ENCODE assay signal across 23 cellular contexts in the genomic region with DNA sequence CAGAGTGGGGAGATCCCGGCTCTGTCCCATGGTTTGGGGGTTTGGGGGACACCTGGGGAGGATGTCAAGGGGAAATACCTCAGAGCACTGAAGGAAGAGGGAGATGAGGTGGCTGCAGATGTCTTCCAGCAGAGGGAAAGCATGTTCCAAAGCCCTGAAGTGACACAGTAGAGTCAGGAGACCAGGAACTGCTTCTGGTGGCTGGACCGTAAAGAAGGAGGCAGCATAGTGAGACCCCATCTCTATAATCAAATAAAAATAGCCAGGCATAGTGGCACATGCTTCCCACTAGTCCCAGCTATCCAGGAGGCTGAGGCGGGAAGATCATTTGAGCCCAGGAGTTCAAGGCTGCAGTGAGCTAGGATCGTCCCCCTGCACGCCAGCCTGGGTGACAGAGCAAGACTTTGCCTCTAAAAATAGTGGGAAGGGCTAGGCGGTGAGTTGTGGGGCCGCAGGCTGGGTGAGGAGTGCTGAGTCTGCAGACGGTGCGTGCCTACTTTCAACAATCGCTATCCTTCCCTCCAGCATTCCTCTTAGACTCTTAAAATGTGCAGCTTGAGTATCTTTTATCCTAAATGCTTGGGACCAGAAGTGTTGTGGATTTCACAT. TPM values are rescaled to one million over a fixed set of nuclear protein-coding genes. Genes with fewer than 3 reads are reported as not detected.
A peak's percentile ranks its signal among the peaks of the same experiment; 100 is the strongest.
DNase-seq lines count a peak whose midpoint lies in the region; ATAC-seq, FAIRE-seq and TF ChIP-seq lines count a peak whose summit lies in the region.
"Had no signal": no experiment of that assay in that cellular context is flagged by ENCODE, and none has a peak within 500 bp of the region (broad histone marks: within the 10 kb centered on the region; RNA-seq: fewer than 3 reads in every experiment).

No MANE protein-coding gene starts in this region.

- no TSS peak for BruUV-seq in HepG2 (replicated peaks; lab: Mats Ljungman, UMichigan)

- H3K27ac Mint-ChIP-seq in nephron, result peak overlapping the region; percentile 87 to 93 (median 87)
- H3K27ac Mint-ChIP-seq: CD8-positive, alpha-beta T cell; HFFc6 had no signal

- H3K27ac ChIP-seq in HepG2 (ENCODE audit: extremely low read length, insufficient read depth, low read length) (no peak overlapping the region), right lobe of liver (no peak overlapping the region), substantia nigra (ENCODE audit: low read depth, low read length, poor library complexity, severe bottlenecking) (no peak overlapping the region), tibial nerve (no peak overlapping the region)

- H3K4me3 ChIP-seq in HepG2 (replicated peaks in 1 of 3; ENCODE audit: insufficient read depth in 1 of 3, low read depth in 2 of 3, low read length in 3 of 3), result peak overlapping the region in 1 of 3 experiments; percentile 53; a peak in 1 of 6 replicates
- no peak overlapping the region for H3K4me3 ChIP-seq in right lobe of liver
- H3K4me3 ChIP-seq in bronchial epithelial cell (ENCODE audit: low read depth, low read length), result no peak overlapping the region
- H3K4me3 ChIP-seq in tibial nerve, result no peak overlapping the region

- no peaks in the 10 kb centered on the region for H4K20me1 ChIP-seq in HepG2 (ENCODE audit: insufficient read depth, low read length)

- peaks cover 28% of the 10 kb centered on the region for H3K27me3 Mint-ChIP-seq in nephron (ENCODE audit: low read depth)

- TF ChIP-seq POLR2A in HepG2 (IDR thresholded peaks at IDR 0.05; ENCODE audit: insufficient read depth in 1 of 2, low read depth in 2 of 2, low read length in 2 of 2) (no peak), right lobe of liver (IDR thresholded peaks at IDR 0.05) (no peak), tibial nerve (IDR thresholded peaks at IDR 0.05) (no peak)

- 4% methylated on average over 10 of the region's 10 CpGs for WGBS in HepG2 (ENCODE audit: low lambda C conversion rate)
- WGBS in right lobe of liver (ENCODE audit: insufficient coverage, low coverage, low lambda C conversion rate, missing lambda C conversion rate), result 66% methylated on average over 3 of the region's 10 CpGs
- WGBS in tibial nerve, 2 donors, result 74 to 81% methylated on average over 10 of the region's 10 CpGs

- TF ChIP-seq EP300 in HepG2 (IDR thresholded peaks at IDR 0.05; ENCODE audit: low read depth in 2 of 2, low read length in 2 of 2) (no peak), HepG2 (CRISPR knock-in tag; IDR thresholded peaks at IDR 0.05; ENCODE audit: borderline replicate concordance) (no peak), tibial nerve (IDR thresholded peaks at IDR 0.05) (no peak)

- TF ChIP-seq RAD21 in HepG2 (CRISPR knock-in tag; IDR thresholded peaks at IDR 0.05), result no peak

- H3K9me3 ChIP-seq in HepG2 (ENCODE audit: low read length), result no peaks in the 10 kb centered on the region
- H3K9me3 ChIP-seq in right lobe of liver, result no peaks in the 10 kb centered on the region
- H3K9me3 ChIP-seq in tibial nerve, result no peaks in the 10 kb centered on the region

- H3K4me2 ChIP-seq in HepG2 (ENCODE audit: low read depth, low read length), result peak overlapping the region; percentile 78

- H3K4me3 Mint-ChIP-seq in nephron, result peak overlapping the region in 2 of 3 experiments; percentile 60 to 65
- H3K4me3 Mint-ChIP-seq: CD8-positive, alpha-beta T cell; HFFc6 had no signal

- H3K4me1 Mint-ChIP-seq in nephron, result peaks cover 49% of the 10 kb centered on the region

- peak; percentile 68 for ATAC-seq in HepG2
- ATAC-seq in right lobe of liver, result no peak
- ATAC-seq in GM18873 (IDR thresholded peaks at IDR 0.05; ENCODE audit: low FRiP score, unreplicated experiment), result no peak
- ATAC-seq: CD8-positive, alpha-beta T cell had no signal

- no peak overlapping the region for H2AFZ ChIP-seq in HepG2 (ENCODE audit: low read length)

- H3K27me3 ChIP-seq in HepG2 (ENCODE audit: control insufficient read depth in 1 of 2, insufficient read depth in 2 of 2, low read length in 2 of 2), result peaks cover 0 to 12% of the 10 kb centered on the region in 2 experiments; a peak in 3 of 5 replicates
- H3K27me3 ChIP-seq in right lobe of liver, result no peaks in the 10 kb centered on the region
- H3K27me3 ChIP-seq in bronchial epithelial cell (ENCODE audit: control insufficient read depth, insufficient read depth, low read length), result no peaks in the 10 kb centered on the region
- H3K27me3 ChIP-seq in tibial nerve, result no peaks in the 10 kb centered on the region

- H3K36me3 Mint-ChIP-seq in nephron (ENCODE audit: low read depth), result no peaks in the 10 kb centered on the region
- H3K36me3 Mint-ChIP-seq: CD8-positive, alpha-beta T cell had no signal

- H3K4me1 ChIP-seq in HepG2 (ENCODE audit: insufficient read depth, low read length), result peaks cover 69% of the 10 kb centered on the region
- no peaks in the 10 kb centered on the region for H3K4me1 ChIP-seq in right lobe of liver
- H3K4me1 ChIP-seq in tibial nerve, result peaks cover 0 to 11% (median 3%) of the 10 kb centered on the region in 4 donors

- POLR2A ChIA-PET in HepG2 (lab: Yijun Ruan, JAX), result interaction anchor here (1.7 kb wide), 2 partner anchors 20 to 28 kb away, joined by 9 to 11 read pairs; no protein-coding TSS in a partner anchor

- CTCF ChIA-PET in HepG2 (lab: Yijun Ruan, JAX; ENCODE audit: low intra/inter-chr PET ratio, low total read pairs), result no interaction called here

- H3K9me3 Mint-ChIP-seq in nephron, result no peaks in the 10 kb centered on the region
- H3K9me3 Mint-ChIP-seq: CD8-positive, alpha-beta T cell; HFFc6 had no signal

- peak; percentile 17 for DNase-seq in HepG2 (ENCODE audit: low spot score)
- no peak for DNase-seq in right lobe of liver
- DNase-seq in bronchial epithelial cell (ENCODE audit: low read depth), result no peak
- no peak for DNase-seq in substantia nigra (lab: John Stamatoyannopoulos, UW)
- DNase-seq in GM03348 (ENCODE audit: low spot score), result no peak
- DNase-seq in tibial nerve (ENCODE audit: low spot score in 2 of 2), result no peak
- DNase-seq: 8988T; C1 segment of cervical spinal cord; Calu3; CD8-positive, alpha-beta T cell; DMS153; H7; HFFc6; KBM-7; MV-4-11; NCI-H1105 treated with DMSO at 0.1 percent for 48 hours; NCI-H524 treated with DMSO at 0.1 percent for 48 hours; SHP77; SW 1271 had no signal

- no peaks in the 10 kb centered on the region for H3K79me2 ChIP-seq in HepG2 (ENCODE audit: insufficient read depth, low read length)

- FAIRE-seq in HepG2 (lab: Jason Lieb, UNC), result no peak
- peak; percentile 58 for FAIRE-seq in bronchial epithelial cell (lab: Jason Lieb, UNC)
- FAIRE-seq: G401.6, GM18507 had no signal

- in situ Hi-C loops in HepG2 (cut with HindIII; ENCODE audit: extremely low pct_ligation_motif_present, low pct_unique_long_range_greater_than_20kb), result loop anchor here (10.0 kb wide), 1 partner anchor 153 kb away; no protein-coding TSS in a partner anchor

- H3K36me3 ChIP-seq in HepG2 (replicated peaks in 1 of 2; ENCODE audit: control insufficient read depth in 1 of 2, insufficient read depth in 2 of 2, low read length in 2 of 2), result no peaks in the 10 kb centered on the region
- no peaks in the 10 kb centered on the region for H3K36me3 ChIP-seq in right lobe of liver
- no peaks in the 10 kb centered on the region for H3K36me3 ChIP-seq in bronchial epithelial cell (ENCODE audit: control insufficient read depth, insufficient read depth, low read length)
- no peaks in the 10 kb centered on the region for H3K36me3 ChIP-seq in tibial nerve

- no peak overlapping the region for H3K9ac ChIP-seq in HepG2 (ENCODE audit: insufficient read depth, low read depth, low read length)

- intact Hi-C loops in HepG2 (cut with micrococcal nuclease; ENCODE audit: unreplicated experiment), result no loop called here
- intact Hi-C loops in right lobe of liver (cut with DNase I), result loop anchor here in 1 of 2 donors (10.0 kb wide), 1 partner anchor 153 kb away; no protein-coding TSS in a partner anchor

- no peak for TF ChIP-seq CTCF in HepG2 (CRISPR knock-in tag; IDR thresholded peaks at IDR 0.05)
- no peak for TF ChIP-seq CTCF in right lobe of liver (IDR thresholded peaks at IDR 0.05)
- TF ChIP-seq CTCF in bronchial epithelial cell (IDR thresholded peaks at IDR 0.05; ENCODE audit: insufficient read depth, low read length, severe bottlenecking), result no peak
- no peak for TF ChIP-seq CTCF in nephron (IDR thresholded peaks at IDR 0.05; ENCODE audit: unreplicated experiment in 3 of 3)
- TF ChIP-seq CTCF in tibial nerve (IDR thresholded peaks at IDR 0.05), result no peak

TF ChIP-seq in HepG2, 621 proteins besides CTCF, POLR2A, EP300 and RAD21 (continues in another document):
- TF ChIP-seq, protein P1, sequence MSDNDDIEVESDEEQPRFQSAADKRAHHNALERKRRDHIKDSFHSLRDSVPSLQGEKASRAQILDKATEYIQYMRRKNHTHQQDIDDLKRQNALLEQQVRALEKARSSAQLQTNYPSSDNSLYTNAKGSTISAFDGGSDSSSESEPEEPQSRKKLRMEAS (IDR thresholded peaks at IDR 0.05), result 0 out of 2 replicates have a peak, but pooled peaks have one; percentile 24

RNA-seq across cellular contexts. Expression of gene HES1, which starts 26.2 kb away (rescaled TPM):
- total RNA-seq in HepG2 (2016; rRNA removed; fragmentation: Illumina TruSeq; extraction: Trizol) (15.0 and 19.8 TPM in 2 replicates), right lobe of liver (10 to 100 TPM; 12.9 to 40.3 (median 23.4) TPM), bronchial epithelial cell (46.6 and 87.8 TPM in 2 replicates), tibial nerve (10 to 100 TPM; 14.7 to 52.7 (median 27.7) TPM)
- 16.2 and 16.8 TPM in 2 replicates for total RNA-seq in HepG2 (2016; cell fraction: cytosol; rRNA removed; fragmentation: Illumina TruSeq; extraction: Trizol; ENCODE audit: low read depth)
- 14.9 and 18.9 TPM in 2 replicates for total RNA-seq in HepG2 (2016; cell fraction: insoluble cytoplasmic fraction; rRNA removed; fragmentation: Illumina TruSeq; extraction: Trizol)
- 17.2 and 18.1 TPM in 2 replicates for total RNA-seq in HepG2 (2016; cell fraction: membrane; rRNA removed; fragmentation: Illumina TruSeq; extraction: Trizol)
- 20.8 and 25.5 TPM in 2 replicates for total RNA-seq in HepG2 (2016; cell fraction: nucleus; rRNA removed; fragmentation: Illumina TruSeq; extraction: Trizol)
- 15.4 and 16.6 TPM in 2 replicates for polyA plus RNA-seq in HepG2 (2011; rRNA removed)
- polyA plus RNA-seq in HepG2 (2011; cell fraction: cytosol; rRNA removed), result 13.8 and 15.8 TPM in 2 replicates
- polyA plus RNA-seq in HepG2 (2011; cell fraction: nucleus; rRNA removed), result 27.8 and 33.4 TPM in 2 replicates
- polyA plus RNA-seq in HepG2 (2012), result 20.4 and 25.8 TPM in 2 replicates
- 3.5 and 4.3 TPM in 2 replicates for polyA plus RNA-seq in HepG2 (2016; cell fraction: cytosol; fragmentation: Illumina TruSeq; extraction: Trizol; ENCODE audit: low read depth)
- polyA plus RNA-seq in HepG2 (2016; cell fraction: insoluble cytoplasmic fraction; fragmentation: Illumina TruSeq; extraction: Trizol; ENCODE audit: low read depth), result 14.5 and 15.2 TPM in 2 replicates
- polyA plus RNA-seq in HepG2 (2016; cell fraction: membrane; fragmentation: Illumina TruSeq; extraction: Trizol; ENCODE audit: low read depth), result 4.3 and 4.5 TPM in 2 replicates
- polyA plus RNA-seq in HepG2 (2016; cell fraction: nucleus; fragmentation: Illumina TruSeq; extraction: Trizol; ENCODE audit: insufficient read depth, low read depth), result 31.4 and 34.9 TPM in 2 replicates
- 4.8 and 36.7 TPM in 2 replicates for polyA minus RNA-seq in HepG2 (2011; rRNA and poly(A)+ RNA removed; ENCODE audit: low replicate concordance)
- polyA minus RNA-seq in HepG2 (2011; cell fraction: cytosol; rRNA and poly(A)+ RNA removed), result 37.8 and 44.8 TPM in 2 replicates
- 45.6 and 54.7 TPM in 2 replicates for polyA minus RNA-seq in HepG2 (2011; cell fraction: nucleus; rRNA and poly(A)+ RNA removed)
